Comparison of ENCODE assay signal across 28 cellular contexts in the genomic region with DNA sequence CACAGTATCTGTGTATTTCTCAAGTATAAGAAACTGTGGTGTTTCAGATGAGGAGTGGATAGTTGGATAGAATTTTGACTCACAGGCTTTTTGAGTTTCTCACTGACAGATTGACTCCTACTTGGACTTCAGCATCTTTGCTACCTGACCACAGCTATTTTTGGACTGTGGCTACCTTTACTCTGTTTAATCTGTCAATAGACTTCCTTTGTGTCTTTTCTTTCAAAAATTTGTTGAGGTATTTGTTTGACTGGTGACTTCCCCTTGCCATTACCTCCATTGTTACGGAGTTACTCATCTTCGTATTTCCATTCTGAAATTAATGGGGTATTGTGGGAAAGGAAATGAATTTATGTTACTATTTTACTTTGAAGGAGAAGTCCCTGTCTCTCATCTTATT.
A peak's percentile ranks its signal among the peaks of the same experiment; 100 is the strongest.
DNase-seq lines count a peak whose midpoint lies in the region; ATAC-seq and TF ChIP-seq lines count a peak whose summit lies in the region.
"Had no signal": no experiment of that assay in that cellular context is flagged by ENCODE, and none has a peak within 500 bp of the region (broad histone marks: within the 10 kb centered on the region; RNA-seq: fewer than 3 reads in every experiment).

No MANE protein-coding gene starts in this region.

- no peak for TF ChIP-seq CTCF in GM06990 (IDR thresholded peaks at IDR 0.05; ENCODE audit: insufficient read depth, low read length, poor library complexity, severe bottlenecking)
- no peak for TF ChIP-seq CTCF in MM.1S (IDR thresholded peaks at IDR 0.05; ENCODE audit: low read length)

- H3K4me1 ChIP-seq in MM.1S (ENCODE audit: low read length), result peaks cover 25% of the 10 kb centered on the region
- H3K4me1 ChIP-seq in HAP-1, result peaks cover 3% of the 10 kb centered on the region; the same call in 1 of the 2 replicates
- H3K4me1 ChIP-seq: BE2C, SJSA1 had no signal

- 0 out of 2 replicates have a peak, but pooled peaks cover 10% of the 10 kb centered on the region for H3F3A ChIP-seq in MM.1S (ENCODE audit: insufficient read depth, low read length)

- H3K9me3 ChIP-seq in MM.1S (replicated peaks; ENCODE audit: insufficient read depth, low read length), result no peaks in the 10 kb centered on the region
- no peaks in the 10 kb centered on the region for H3K9me3 ChIP-seq in HAP-1
- H3K9me3 ChIP-seq: BE2C, MG63, SJSA1 had no signal

- H3K27me3 ChIP-seq in GM06990 (replicated peaks; ENCODE audit: control insufficient read depth, insufficient read depth, low read length), result no peaks in the 10 kb centered on the region
- no peaks in the 10 kb centered on the region for H3K27me3 ChIP-seq in MM.1S (replicated peaks; ENCODE audit: insufficient read depth, low read length)
- H3K27me3 ChIP-seq in HAP-1 (ENCODE audit: low read depth), result 0 out of 2 replicates have a peak, but pooled peaks cover 3% of the 10 kb centered on the region
- H3K27me3 ChIP-seq: BE2C, MG63, SJSA1 had no signal

- H3K36me3 ChIP-seq in GM06990 (ENCODE audit: control insufficient read depth, insufficient read depth, low read length) (no peaks in the 10 kb centered on the region), MM.1S (replicated peaks; ENCODE audit: insufficient read depth, low read length) (no peaks in the 10 kb centered on the region), HAP-1 (replicated peaks) (no peaks in the 10 kb centered on the region)
- H3K36me3 ChIP-seq: BE2C, MG63, SJSA1 had no signal

- peaks cover 5% of the 10 kb centered on the region for H3K27me3 Mint-ChIP-seq in stimulated activated naive CD8-positive, alpha-beta T cell treated with anti-CD3 and anti-CD28 coated beads, Interleukin-15, amount 100 ng/mL, for 72 hours

- no peak overlapping the region for H3K9ac ChIP-seq in MM.1S (ENCODE audit: low read length)
- H3K9ac ChIP-seq: GM23248 had no signal

- no peaks in the 10 kb centered on the region for H3K9me2 ChIP-seq in MM.1S (replicated peaks; ENCODE audit: insufficient read depth, low read length)

- no peaks in the 10 kb centered on the region for H3K79me2 ChIP-seq in MM.1S (ENCODE audit: low read length)

- H4K20me1 ChIP-seq in MM.1S (ENCODE audit: insufficient read depth, low read length), result no peaks in the 10 kb centered on the region

- no peak overlapping the region for H3K4me3 Mint-ChIP-seq in stimulated activated naive CD8-positive, alpha-beta T cell treated with anti-CD3 and anti-CD28 coated beads, Interleukin-15, amount 100 ng/mL, for 72 hours
- H3K4me3 Mint-ChIP-seq: CD14-positive monocyte; CD8-positive, alpha-beta memory T cell; T-cell had no signal

- peak overlapping the region; percentile 35 for H3K27ac ChIP-seq in MM.1S (ENCODE audit: low read length)
- H3K27ac ChIP-seq: 22Rv1, GM23248, SJSA1 had no signal

- in situ Hi-C loops in HAP-1 (cut with MboI; ENCODE audit: low sequenced_read_pairs), result no loop called here

- H3K27ac Mint-ChIP-seq in stimulated activated naive CD8-positive, alpha-beta T cell treated with anti-CD3 and anti-CD28 coated beads, Interleukin-15, amount 100 ng/mL, for 72 hours, result no peak overlapping the region
- H3K27ac Mint-ChIP-seq: CD14-positive monocyte; CD8-positive, alpha-beta memory T cell; T-cell had no signal

- ATAC-seq in GM18861 (IDR thresholded peaks at IDR 0.05; ENCODE audit: unreplicated experiment) (peak; percentile 85), HG02759 (IDR thresholded peaks at IDR 0.05; ENCODE audit: unreplicated experiment) (peak; percentile 70), GM19397 (IDR thresholded peaks at IDR 0.05; ENCODE audit: unreplicated experiment) (no peak), HG03457 (IDR thresholded peaks at IDR 0.05; ENCODE audit: unreplicated experiment) (no peak)
- ATAC-seq in stimulated activated naive CD8-positive, alpha-beta T cell treated with anti-CD3 and anti-CD28 coated beads, Interleukin-15, amount 100 ng/mL, for 72 hours, result no peak
- ATAC-seq: K562, T-cell had no signal

- H3K4me3 ChIP-seq in GM06990 (replicated peaks; ENCODE audit: low read depth, low read length) (no peak overlapping the region), MM.1S (ENCODE audit: low read length) (peak overlapping the region; percentile 2; the same call in 1 of the 2 replicates), HAP-1 (no peak overlapping the region)
- H3K4me3 ChIP-seq: GM23248, K562, MG63, SJSA1 had no signal

- peak overlapping the region; percentile 46 for H3K4me2 ChIP-seq in MM.1S (ENCODE audit: low read depth, low read length)

- H2AFZ ChIP-seq in MM.1S (ENCODE audit: low read length), result no peak overlapping the region
- H2AFZ ChIP-seq: GM23248 had no signal

- H3K4me1 Mint-ChIP-seq in stimulated activated naive CD8-positive, alpha-beta T cell treated with anti-CD3 and anti-CD28 coated beads, Interleukin-15, amount 100 ng/mL, for 72 hours, result no peaks in the 10 kb centered on the region
- H3K4me1 Mint-ChIP-seq: CD14-positive monocyte; CD8-positive, alpha-beta memory T cell; T-cell had no signal

- DNase-seq in GM06990 (ENCODE audit: extremely low read depth, insufficient read length) (peak; percentile 33), MM.1S (peak; percentile 76), HAP-1 (ENCODE audit: low spot score in 2 of 2) (no peak)
- no peak for DNase-seq in stimulated activated naive CD8-positive, alpha-beta T cell treated with anti-CD3 and anti-CD28 coated beads, Interleukin-15, amount 100 ng/mL, for 72 hours
- DNase-seq: ACHN; BE2C; CD8-positive, alpha-beta memory T cell; DMS 273 treated with DMSO at 0.1 percent for 48 hours; DMS79; EL; GDM1; GM23248; H7; MG63; NCI-H2029; NCI-H2227 treated with DMSO at 0.1 percent for 48 hours; NCI-H526 treated with DMSO at 0.1 percent for 48 hours; Right ventricle myocardium superior; RPMI8226; T-cell had no signal

- no peaks in the 10 kb centered on the region for H3K9me3 Mint-ChIP-seq in stimulated activated naive CD8-positive, alpha-beta T cell treated with anti-CD3 and anti-CD28 coated beads, Interleukin-15, amount 100 ng/mL, for 72 hours
- H3K9me3 Mint-ChIP-seq: CD8-positive, alpha-beta memory T cell; T-cell had no signal

Comparison
In these comparisons a context has a peak if more than half of its experiments do, and no peak if none do; other contexts are left out.
1. DNase-seq: peak in GM06990 (single experiment) and MM.1S (single experiment); none in stimulated activated naive CD8-positive, alpha-beta T cell treated with anti-CD3 and anti-CD28 coated beads, Interleukin-15, amount 100 ng/mL, for 72 hours (0 of 2) and HAP-1 (0 of 2).
2. ATAC-seq: peak in GM18861 (single experiment) and HG02759 (single experiment); none in GM19397 (single experiment), stimulated activated naive CD8-positive, alpha-beta T cell treated with anti-CD3 and anti-CD28 coated beads, Interleukin-15, amount 100 ng/mL, for 72 hours (single experiment) and HG03457 (single experiment).